In the genomic region with DNA sequence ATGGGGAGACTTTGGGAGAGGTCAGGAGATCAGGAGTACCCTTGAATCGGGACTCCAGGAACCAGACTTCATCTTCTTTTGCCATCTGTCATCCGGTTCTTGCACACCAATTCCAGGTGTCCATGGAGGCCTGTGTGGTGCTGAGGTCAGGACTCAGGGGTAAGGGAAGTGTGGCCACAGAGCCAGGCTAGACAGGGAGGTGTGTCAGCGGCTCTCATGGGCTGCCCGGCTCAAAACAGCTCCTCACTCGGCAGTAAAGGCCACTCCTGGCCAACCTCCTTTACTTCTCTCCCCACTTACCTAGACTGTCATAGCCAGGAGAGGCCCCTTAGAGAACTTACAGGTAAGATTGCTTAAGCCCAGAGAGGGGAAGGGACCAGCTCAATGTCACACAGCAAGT, we compare ENCODE assay signal across 27 cellular contexts.
A peak's percentile ranks its signal among the peaks of the same experiment; 100 is the strongest.
DNase-seq lines count a peak whose midpoint lies in the region; TF ChIP-seq lines count a peak whose summit lies in the region.
"Had no signal": no experiment of that assay in that cellular context is flagged by ENCODE, and none has a peak within 500 bp of the region (broad histone marks: within the 10 kb centered on the region; RNA-seq: fewer than 3 reads in every experiment).

No MANE protein-coding gene starts in this region.

- intact Hi-C loops in posterior vena cava (cut with DNase I): no loop called here

- TF ChIP-seq CTCF in chondrocyte (IDR thresholded peaks at IDR 0.05): no peak
- no peak for TF ChIP-seq CTCF in glutamatergic neuron (IDR thresholded peaks at IDR 0.05; ENCODE audit: partially characterized antibody, unreplicated experiment)

- H3K4me3 Mint-ChIP-seq in chondrocyte (ENCODE audit: unreplicated experiment) (no peak overlapping the region), glutamatergic neuron (ENCODE audit: unreplicated experiment) (no peak overlapping the region)
- H3K4me3 Mint-ChIP-seq: B cell; CD14-positive monocyte; CD4-positive, alpha-beta memory T cell; CD4-positive, alpha-beta T cell; CD4-positive, CD25-positive, alpha-beta regulatory T cell; CD8-positive, alpha-beta memory T cell; CD8-positive, alpha-beta T cell had no signal

- peak; percentile 53 for DNase-seq in chondrocyte (ENCODE audit: low spot score)
- DNase-seq in glutamatergic neuron: peak; percentile 5
- DNase-seq in posterior vena cava (ENCODE audit: low spot score): peak; percentile 42
- no peak for DNase-seq in G401 (ENCODE audit: low spot score)
- DNase-seq in A172 (ENCODE audit: low spot score): no peak
- no peak for DNase-seq in activated CD8-positive, alpha-beta memory T cell treated with anti-CD3 and anti-CD28 coated beads for 24 hours
- DNase-seq: 8988T; ACHN; AML-193; BE2C; Caco-2; Calu3; CD4-positive, alpha-beta memory T cell; CD4-positive, alpha-beta T cell; CD4-positive, CD25-positive, alpha-beta regulatory T cell; CD8-positive, alpha-beta memory T cell; CD8-positive, alpha-beta T cell; COR-L47; DMS 273 treated with DMSO at 0.1 percent for 48 hours; DMS153; DMS53; DMS79; DMS79 treated with DMSO at 0.1 percent for 48 hours; DND-41; EL had no signal

- in situ Hi-C loops in G401 (cut with HindIII; ENCODE audit: low sequenced_read_pairs): no loop called here

- H3K27ac Mint-ChIP-seq in chondrocyte (ENCODE audit: unreplicated experiment): no peak overlapping the region
- H3K27ac Mint-ChIP-seq in glutamatergic neuron (ENCODE audit: unreplicated experiment): no peak overlapping the region
- H3K27ac Mint-ChIP-seq: B cell; CD14-positive monocyte; CD4-positive, alpha-beta memory T cell; CD4-positive, alpha-beta T cell; CD4-positive, CD25-positive, alpha-beta regulatory T cell; CD8-positive, alpha-beta memory T cell; CD8-positive, alpha-beta T cell had no signal

- H3K36me3 Mint-ChIP-seq in chondrocyte (ENCODE audit: low read depth): no peaks in the 10 kb centered on the region
- no peaks in the 10 kb centered on the region for H3K36me3 Mint-ChIP-seq in glutamatergic neuron (ENCODE audit: unreplicated experiment)
- H3K36me3 Mint-ChIP-seq: CD14-positive monocyte; CD4-positive, alpha-beta memory T cell; CD4-positive, CD25-positive, alpha-beta regulatory T cell; CD8-positive, alpha-beta memory T cell; CD8-positive, alpha-beta T cell had no signal

- H3K4me1 Mint-ChIP-seq in chondrocyte (ENCODE audit: low read depth) (no peaks in the 10 kb centered on the region), glutamatergic neuron (ENCODE audit: low read depth, unreplicated experiment) (no peaks in the 10 kb centered on the region)
- H3K4me1 Mint-ChIP-seq: B cell; CD14-positive monocyte; CD4-positive, alpha-beta memory T cell; CD4-positive, CD25-positive, alpha-beta regulatory T cell; CD8-positive, alpha-beta memory T cell had no signal

- no peaks in the 10 kb centered on the region for H3K9me3 Mint-ChIP-seq in chondrocyte (ENCODE audit: low read depth)
- peaks cover 1% of the 10 kb centered on the region for H3K9me3 Mint-ChIP-seq in glutamatergic neuron (ENCODE audit: unreplicated experiment)
- H3K9me3 Mint-ChIP-seq: CD14-positive monocyte; CD4-positive, alpha-beta memory T cell; CD4-positive, alpha-beta T cell; CD4-positive, CD25-positive, alpha-beta regulatory T cell; CD8-positive, alpha-beta memory T cell; CD8-positive, alpha-beta T cell had no signal

- H3K27me3 Mint-ChIP-seq in chondrocyte (ENCODE audit: low read depth): peaks cover 36% of the 10 kb centered on the region
- peaks cover 8% of the 10 kb centered on the region for H3K27me3 Mint-ChIP-seq in glutamatergic neuron (ENCODE audit: unreplicated experiment)

Comparison
In these comparisons a context has a peak if more than half of its experiments do, and no peak if none do; other contexts are left out.
1. DNase-seq: peak in chondrocyte (single experiment), glutamatergic neuron (single experiment) and posterior vena cava (single experiment); none in G401 (single experiment), A172 (single experiment) and activated CD8-positive, alpha-beta memory T cell treated with anti-CD3 and anti-CD28 coated beads for 24 hours (single experiment).